Comparison of ENCODE assay signal across 8 cellular contexts in genomic region chr15:57213783-57214366, GRCh38.
DNase-seq lines count a peak whose midpoint lies in the region; TF ChIP-seq lines count a peak whose summit lies in the region.

No MANE protein-coding gene starts in this region.

- no peaks in the 10 kb centered on the region for H3K9me3 Mint-ChIP-seq in endothelial cell (ENCODE audit: unreplicated experiment)

- H3K27me3 Mint-ChIP-seq in endothelial cell (ENCODE audit: unreplicated experiment), result peaks cover 4% of the 10 kb centered on the region

- no peaks in the 10 kb centered on the region for H3K36me3 ChIP-seq in prostate gland

- no peak for TF ChIP-seq POLR2A in prostate gland (IDR thresholded peaks at IDR 0.05)

- no peak overlapping the region for H3K4me3 ChIP-seq in fibroblast of the aortic adventitia (ENCODE audit: low read depth, low read length)
- H3K4me3 ChIP-seq in prostate gland, result no peak overlapping the region

- H3K4me3 Mint-ChIP-seq in endothelial cell (ENCODE audit: unreplicated experiment), result no peak overlapping the region

- TF ChIP-seq CTCF in fibroblast of the aortic adventitia (IDR thresholded peaks at IDR 0.05; ENCODE audit: insufficient read depth, low read length), result peak; percentile 51
- TF ChIP-seq CTCF in prostate gland (IDR thresholded peaks at IDR 0.05), result peak; percentile 19 to 67 (median 52)
- no peak for TF ChIP-seq CTCF in endothelial cell (IDR thresholded peaks at IDR 0.05; ENCODE audit: unreplicated experiment)

- H3K36me3 Mint-ChIP-seq in endothelial cell (ENCODE audit: low read depth, unreplicated experiment), result no peaks in the 10 kb centered on the region

- H3K27me3 ChIP-seq in prostate gland (replicated peaks; ENCODE audit: insufficient read depth), result no peaks in the 10 kb centered on the region

- no peaks in the 10 kb centered on the region for H3K9me3 ChIP-seq in prostate gland

- no peak overlapping the region for H3K27ac Mint-ChIP-seq in endothelial cell (ENCODE audit: unreplicated experiment)

- peaks cover 13% of the 10 kb centered on the region for H3K4me1 Mint-ChIP-seq in endothelial cell (ENCODE audit: unreplicated experiment)

- no peak overlapping the region for H3K27ac ChIP-seq in prostate gland

- H3K4me1 ChIP-seq in prostate gland (replicated peaks), result no peaks in the 10 kb centered on the region

- WGBS in prostate gland, result 26% methylated on average over 6 of the region's 6 CpGs

- DNase-seq in DMS79 treated with DMSO at 0.1 percent for 48 hours (lab: John Stamatoyannopoulos, UW) (peak; percentile 16), HT-29 (ENCODE audit: low spot score) (peak; percentile 81), RPMI7951 (ENCODE audit: low read depth) (peak; percentile 64), fibroblast of the aortic adventitia (ENCODE audit: low read depth) (peak; percentile 72), prostate gland (ENCODE audit: low spot score) (peak; percentile 17), iPS-NIHi7 (ENCODE audit: extremely low spot score) (no peak), endothelial cell (ENCODE audit: low spot score) (no peak)
- no peak for DNase-seq in activated naive CD4-positive, alpha-beta T cell (lab: John Stamatoyannopoulos, UW)

- intact Hi-C loops in prostate gland (cut with DNase I), result loop anchor here (5.0 to 10.0 kb wide), 3 partner anchors 67 to 297 kb away; partner anchors contain the start of gene TCF12

Comparison
In these comparisons a context has a peak if more than half of its experiments do, and no peak if none do; other contexts are left out.
1. DNase-seq: peak in DMS79 treated with DMSO at 0.1 percent for 48 hours (single experiment), HT-29 (single experiment), RPMI7951 (single experiment), fibroblast of the aortic adventitia (single experiment) and prostate gland (single experiment); none in iPS-NIHi7 (single experiment), endothelial cell (single experiment) and activated naive CD4-positive, alpha-beta T cell (0 of 4).